ENCODE assay signal across 1 cellular context in genomic region chr5:178532666-178533065, GRCh38.
TF ChIP-seq lines count a peak whose summit lies in the region.

No MANE protein-coding gene starts in this region.

TF ChIP-seq in HepG2, 621 proteins besides CTCF, POLR2A, EP300 and RAD21 (continued from another document):
- TF ChIP-seq ZBTB2 (CRISPR knock-in tag; IDR thresholded peaks at IDR 0.05; ENCODE audit: low read depth) (no peak), ZNF20 (CRISPR knock-in tag; IDR thresholded peaks at IDR 0.05) (no peak), ATM (IDR thresholded peaks at IDR 0.05; ENCODE audit: borderline replicate concordance) (no peak), MYC (CRISPR knock-in tag; IDR thresholded peaks at IDR 0.05; ENCODE audit: borderline replicate concordance) (no peak), JDP2 (CRISPR knock-in tag; IDR thresholded peaks at IDR 0.05; ENCODE audit: borderline replicate concordance) (no peak), ZEB1 (IDR thresholded peaks at IDR 0.05; ENCODE audit: insufficient replicate concordance, low read depth) (no peak), ZFP36L1 (CRISPR knock-in tag; IDR thresholded peaks at IDR 0.05) (no peak), NFE2L1 (CRISPR knock-in tag; IDR thresholded peaks at IDR 0.05; ENCODE audit: borderline replicate concordance) (no peak), XBP1 (CRISPR knock-in tag; IDR thresholded peaks at IDR 0.05) (no peak)
TF ChIP-seq in HepG2: peak in this region for 0.
